ENCODE assay signal across 1 cellular context in genomic region chr17:80441133-80441578, GRCh38.
A peak's percentile ranks its signal among the peaks of the same experiment; 100 is the strongest.
TF ChIP-seq lines count a peak whose summit lies in the region.

No MANE protein-coding gene starts in this region.

TF ChIP-seq in Ishikawa, 13 proteins besides CTCF, POLR2A, EP300 and RAD21 (continued from another document):
- peak; percentile 98 for TF ChIP-seq REST (IDR thresholded peaks at IDR 0.05; ENCODE audit: low read depth)
- TF ChIP-seq TEAD4 (IDR thresholded peaks at IDR 0.05), result no peak
- peak; percentile 84 for TF ChIP-seq ZBTB7A (IDR thresholded peaks at IDR 0.05; ENCODE audit: low read depth)
